Comparison of ENCODE assay signal across 13 cellular contexts in genomic region chr1:192518700-192519099, GRCh38. TPM values are rescaled to one million over a fixed set of nuclear protein-coding genes. Genes with fewer than 3 reads are reported as not detected.
DNase-seq lines count a peak whose midpoint lies in the region; ATAC-seq, FAIRE-seq and TF ChIP-seq lines count a peak whose summit lies in the region.
"Had no signal": no experiment of that assay in that cellular context is flagged by ENCODE, and none has a peak within 500 bp of the region (broad histone marks: within the 10 kb centered on the region; RNA-seq: fewer than 3 reads in every experiment).

No MANE protein-coding gene starts in this region.

- no TSS peak for BruUV-seq in HepG2 (replicated peaks; lab: Mats Ljungman, UMichigan)

- no peak for TF ChIP-seq POLR2A in HepG2 (IDR thresholded peaks at IDR 0.05; ENCODE audit: insufficient read depth in 1 of 2, low read depth in 2 of 2, low read length in 2 of 2)

- no peak overlapping the region for H3K4me2 ChIP-seq in HepG2 (ENCODE audit: low read depth, low read length)

- TF ChIP-seq CTCF in HepG2 (CRISPR knock-in tag; IDR thresholded peaks at IDR 0.05), result no peak

- no peaks in the 10 kb centered on the region for H3K36me3 ChIP-seq in HepG2 (replicated peaks in 1 of 2; ENCODE audit: control insufficient read depth in 1 of 2, insufficient read depth in 2 of 2, low read length in 2 of 2)
- H3K36me3 ChIP-seq: HAP-1 had no signal

- no peaks in the 10 kb centered on the region for H4K20me1 ChIP-seq in HepG2 (ENCODE audit: insufficient read depth, low read length)

- peaks cover 10 to 60% (median 25%) of the 10 kb centered on the region in 4 donors for H3K4me1 Mint-ChIP-seq in naive thymus-derived CD8-positive, alpha-beta T cell

- no peaks in the 10 kb centered on the region for H3K36me3 Mint-ChIP-seq in naive thymus-derived CD8-positive, alpha-beta T cell
- H3K36me3 Mint-ChIP-seq: activated CD4-positive, alpha-beta memory T cell treated with anti-CD3 and anti-CD28 coated beads for 36 hours had no signal

- no peak overlapping the region for H3K27ac Mint-ChIP-seq in naive thymus-derived CD8-positive, alpha-beta T cell
- H3K27ac Mint-ChIP-seq: activated CD4-positive, alpha-beta memory T cell treated with anti-CD3 and anti-CD28 coated beads for 36 hours had no signal

- no peak overlapping the region for H3K4me3 ChIP-seq in HepG2 (replicated peaks in 1 of 3; ENCODE audit: insufficient read depth in 1 of 3, low read depth in 2 of 3, low read length in 3 of 3)
- H3K4me3 ChIP-seq: HAP-1, SK-N-MC had no signal

- in situ Hi-C loops in HepG2 (cut with HindIII; ENCODE audit: extremely low pct_ligation_motif_present, low pct_unique_long_range_greater_than_20kb), result no loop called here

- intact Hi-C loops in HepG2 (cut with micrococcal nuclease; ENCODE audit: unreplicated experiment), result no loop called here

- POLR2A ChIA-PET in HepG2 (lab: Yijun Ruan, JAX), result no interaction called here
- POLR2A ChIA-PET in naive thymus-derived CD8-positive, alpha-beta T cell (lab: Charles Lee), result no interaction called here

- no peak overlapping the region for H3K27ac ChIP-seq in HepG2 (ENCODE audit: extremely low read length, insufficient read depth, low read length)
- H3K27ac ChIP-seq: SK-N-MC had no signal

- H3K79me2 ChIP-seq in HepG2 (ENCODE audit: insufficient read depth, low read length), result no peaks in the 10 kb centered on the region

- no peak for TF ChIP-seq EP300 in HepG2 (IDR thresholded peaks at IDR 0.05; ENCODE audit: low read depth in 2 of 2, low read length in 2 of 2)
- TF ChIP-seq EP300 in HepG2 (CRISPR knock-in tag; IDR thresholded peaks at IDR 0.05; ENCODE audit: borderline replicate concordance), result no peak

- H3K9ac ChIP-seq in HepG2 (ENCODE audit: insufficient read depth, low read depth, low read length), result no peak overlapping the region

- ATAC-seq in HG03280 (IDR thresholded peaks at IDR 0.05; ENCODE audit: unreplicated experiment) (peak; percentile 47), HepG2 (no peak)
- no peak for ATAC-seq in naive thymus-derived CD8-positive, alpha-beta T cell

- TF ChIP-seq RAD21 in HepG2 (CRISPR knock-in tag; IDR thresholded peaks at IDR 0.05), result no peak

- no peak overlapping the region for H2AFZ ChIP-seq in HepG2 (ENCODE audit: low read length)

- DNase-seq in stimulated activated CD4-positive, alpha-beta T cell treated with anti-CD3 and anti-CD28 coated beads, Interleukin-4, amount 100 ng/mL, for 24 hours, result peak; percentile 46
- DNase-seq in stimulated activated CD4-positive, alpha-beta T cell treated with anti-CD3 and anti-CD28 coated beads, Interleukin-4, amount 100 ng/mL, for 4 hours, result no peak
- DNase-seq in HCEC 1CT (peak; percentile 49), HepG2 (ENCODE audit: low spot score) (no peak), NCI-H2081 (lab: John Stamatoyannopoulos, UW) (no peak), urothelium cell line (ENCODE audit: low spot score) (no peak)
- DNase-seq in naive thymus-derived CD8-positive, alpha-beta T cell, result no peak
- DNase-seq: activated CD4-positive, alpha-beta memory T cell treated with anti-CD3 and anti-CD28 coated beads for 36 hours; anterior cingulate cortex had no signal

- FAIRE-seq in HepG2 (lab: Jason Lieb, UNC) (no peak), urothelium cell line (lab: Jason Lieb, UNC) (no peak)

- H3K4me3 Mint-ChIP-seq in naive thymus-derived CD8-positive, alpha-beta T cell, result no peak overlapping the region
- H3K4me3 Mint-ChIP-seq: activated CD4-positive, alpha-beta memory T cell treated with anti-CD3 and anti-CD28 coated beads for 36 hours had no signal

- H3K9me3 Mint-ChIP-seq in naive thymus-derived CD8-positive, alpha-beta T cell, result no peaks in the 10 kb centered on the region
- H3K9me3 Mint-ChIP-seq: activated CD4-positive, alpha-beta memory T cell treated with anti-CD3 and anti-CD28 coated beads for 36 hours had no signal

- H3K4me1 ChIP-seq in HepG2 (ENCODE audit: insufficient read depth, low read length), result no peaks in the 10 kb centered on the region

- H3K27me3 ChIP-seq in HepG2 (ENCODE audit: control insufficient read depth in 1 of 2, insufficient read depth in 2 of 2, low read length in 2 of 2), result no peaks in the 10 kb centered on the region

- no peaks in the 10 kb centered on the region for H3K27me3 Mint-ChIP-seq in naive thymus-derived CD8-positive, alpha-beta T cell
- H3K27me3 Mint-ChIP-seq: activated CD4-positive, alpha-beta memory T cell treated with anti-CD3 and anti-CD28 coated beads for 36 hours had no signal

- H3K9me3 ChIP-seq in HepG2 (ENCODE audit: low read length), result no peaks in the 10 kb centered on the region
- H3K9me3 ChIP-seq: HAP-1 had no signal

- CTCF ChIA-PET in HepG2 (lab: Yijun Ruan, JAX; ENCODE audit: low intra/inter-chr PET ratio, low total read pairs), result no interaction called here

TF ChIP-seq in HepG2, 621 proteins besides CTCF, POLR2A, EP300 and RAD21:
- TF ChIP-seq ATF1 (CRISPR knock-in tag; IDR thresholded peaks at IDR 0.05), result no peak
- no peak for TF ChIP-seq TBL1XR1 (IDR thresholded peaks at IDR 0.05; ENCODE audit: borderline replicate concordance, low read length, partially characterized antibody)
- no peak for TF ChIP-seq MBNL3 (CRISPR knock-in tag; conservative IDR thresholded peaks at IDR 0.05)

RNA-seq across cellular contexts. Expression of gene RGS1, which starts 56.9 kb away (rescaled TPM):
- total RNA-seq in HepG2 (2016; rRNA removed; fragmentation: Illumina TruSeq; extraction: Trizol), result not detected in 2 replicates
- not detected in 2 replicates for total RNA-seq in HepG2 (2016; cell fraction: cytosol; rRNA removed; fragmentation: Illumina TruSeq; extraction: Trizol; ENCODE audit: low read depth)
- total RNA-seq in HepG2 (2016; cell fraction: insoluble cytoplasmic fraction; rRNA removed; fragmentation: Illumina TruSeq; extraction: Trizol), result not detected in 2 replicates
- not detected in 2 replicates for total RNA-seq in HepG2 (2016; cell fraction: membrane; rRNA removed; fragmentation: Illumina TruSeq; extraction: Trizol)
- not detected in 2 replicates for total RNA-seq in HepG2 (2016; cell fraction: nucleus; rRNA removed; fragmentation: Illumina TruSeq; extraction: Trizol)
- polyA plus RNA-seq in HepG2 (2011; rRNA removed), result not detected in 2 replicates
- 0.03 TPM in 1 of 2 replicates, not detected in the other for polyA plus RNA-seq in HepG2 (2011; cell fraction: cytosol; rRNA removed)
- polyA plus RNA-seq in HepG2 (2011; cell fraction: nucleus; rRNA removed), result not detected in 2 replicates
- polyA plus RNA-seq in HepG2 (2012), result not detected in 2 replicates
- not detected in 2 replicates for polyA plus RNA-seq in HepG2 (2016; cell fraction: cytosol; fragmentation: Illumina TruSeq; extraction: Trizol; ENCODE audit: low read depth)
- polyA plus RNA-seq in HepG2 (2016; cell fraction: insoluble cytoplasmic fraction; fragmentation: Illumina TruSeq; extraction: Trizol; ENCODE audit: low read depth), result not detected in 2 replicates
- not detected in 2 replicates for polyA plus RNA-seq in HepG2 (2016; cell fraction: membrane; fragmentation: Illumina TruSeq; extraction: Trizol; ENCODE audit: low read depth)
- polyA plus RNA-seq in HepG2 (2016; cell fraction: nucleus; fragmentation: Illumina TruSeq; extraction: Trizol; ENCODE audit: insufficient read depth, low read depth), result not detected in 2 replicates
- not detected in 2 replicates for polyA minus RNA-seq in HepG2 (2011; rRNA and poly(A)+ RNA removed; ENCODE audit: low replicate concordance)
- not detected in 2 replicates for polyA minus RNA-seq in HepG2 (2011; cell fraction: cytosol; rRNA and poly(A)+ RNA removed)
- 0.90 TPM in 1 of 2 replicates, not detected in the other for polyA minus RNA-seq in HepG2 (2011; cell fraction: nucleus; rRNA and poly(A)+ RNA removed)
- total RNA-seq in naive thymus-derived CD8-positive, alpha-beta T cell, result 1 to 10 TPM in 1 of 2 experiments, under 1 TPM in 1; 0.58 to 1.7 TPM
- polyA plus RNA-seq in naive thymus-derived CD8-positive, alpha-beta T cell, result 10 to 100 TPM in 1 of 3 donors, 1 to 10 TPM in 2; 3.9 to 37.6 (median 4.8) TPM
- total RNA-seq: NCI-H460 had no signal

Comparison
In these comparisons a context has a peak if more than half of its experiments do, and no peak if none do; other contexts are left out.
1. DNase-seq: peak in stimulated activated CD4-positive, alpha-beta T cell treated with anti-CD3 and anti-CD28 coated beads, Interleukin-4, amount 100 ng/mL, for 24 hours (single experiment) and HCEC 1CT (single experiment); none in stimulated activated CD4-positive, alpha-beta T cell treated with anti-CD3 and anti-CD28 coated beads, Interleukin-4, amount 100 ng/mL, for 4 hours (0 of 2), HepG2 (single experiment), NCI-H2081 (0 of 2), naive thymus-derived CD8-positive, alpha-beta T cell (0 of 10) and urothelium cell line (single experiment).